ENCODE assay signal across 8 cellular contexts in the genomic region with DNA sequence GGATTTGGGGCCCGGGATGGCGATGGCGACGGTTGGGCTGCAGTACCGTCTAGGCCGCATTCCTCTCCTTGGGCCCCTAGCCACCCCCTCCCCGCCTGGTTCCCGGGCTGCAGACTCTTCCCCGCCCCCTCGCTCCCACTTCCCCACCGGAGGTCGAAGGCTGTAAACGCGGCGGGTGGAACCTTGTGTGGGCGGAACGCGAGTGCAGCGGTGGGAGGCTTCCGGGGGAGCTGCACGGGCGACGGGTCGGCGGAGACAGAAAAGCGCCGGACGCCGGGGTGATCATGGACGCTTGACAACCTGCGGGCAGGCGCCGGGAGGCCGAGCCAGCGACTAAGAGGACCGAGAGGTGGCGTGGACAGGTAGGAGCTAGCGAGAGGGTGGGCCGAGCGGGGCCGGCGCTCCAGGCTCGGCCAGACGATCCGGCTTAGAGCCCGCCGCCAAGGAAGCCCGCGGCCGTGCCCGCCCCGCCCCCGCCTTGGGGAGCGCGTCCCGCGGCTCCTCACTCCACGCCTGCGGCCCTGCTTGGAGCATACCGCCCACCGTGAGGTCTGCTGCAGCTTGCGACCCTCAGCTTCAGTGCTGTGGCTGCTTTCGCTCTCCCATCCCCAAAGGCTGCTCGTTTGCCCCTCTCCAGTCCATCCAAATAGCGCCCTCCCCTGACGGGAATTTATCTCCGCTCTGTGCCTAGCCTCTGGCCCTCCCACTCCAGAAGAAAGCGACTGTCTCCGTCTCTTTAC. TPM values are rescaled to one million over a fixed set of nuclear protein-coding genes. Genes with fewer than 3 reads are reported as not detected.
DNase-seq lines count a peak whose midpoint lies in the region; ATAC-seq, FAIRE-seq and TF ChIP-seq lines count a peak whose summit lies in the region.

A gene (plus strand): TSS at position 269 of the 740 bp plus-strand sequence. CDS start 2,126 bp downstream, outside the sequence.

- peak within 1 kb of the TSS; percentile 76 for H3K27ac ChIP-seq in HepG2 (ENCODE audit: extremely low read length, insufficient read depth, low read length)

- no TSS peak for BruUV-seq in HepG2 (replicated peaks; lab: Mats Ljungman, UMichigan)

- H3K4me3 ChIP-seq in HepG2 (replicated peaks in 1 of 3; ENCODE audit: insufficient read depth in 1 of 3, low read depth in 2 of 3, low read length in 3 of 3): peak within 1 kb of the TSS; percentile 84 to 96 (median 94)

- DNase-seq in Ammon's horn (ENCODE audit: low spot score) (peak; percentile 76), GM19238 (ENCODE audit: insufficient read length, low spot score) (peak; percentile 76), NCI-H69 (lab: John Stamatoyannopoulos, UW) (peak; percentile 88), dermis blood vessel endothelial cell (peak; percentile 91), HepG2 (ENCODE audit: low spot score) (peak; percentile 84)
- peak; percentile 70 to 84 for DNase-seq in activated CD4-positive, alpha-beta T cell treated with anti-CD3 and anti-CD28 coated beads, Interleukin-2, amount 50 U/mL, for 24 hours (ENCODE audit: low read depth in 1 of 2, low spot score in 1 of 2)
- peak; percentile 84 for DNase-seq in stimulated activated CD4-positive, alpha-beta T cell treated with anti-CD3 and anti-CD28 coated beads, Interleukin-4, amount 100 ng/mL, for 1 hour

- intact Hi-C loops in HepG2 (cut with micrococcal nuclease; ENCODE audit: unreplicated experiment): loop anchor here (2.0 to 5.0 kb wide), 2 partner anchors 110 to 766 kb away; a partner anchor contains a TSS

- WGBS in HepG2 (ENCODE audit: low lambda C conversion rate): under 1% methylated on average over 44 of the region's 69 CpGs

- ATAC-seq in HG03442 (IDR thresholded peaks at IDR 0.05; ENCODE audit: unreplicated experiment) (peak; percentile 61), HepG2 (peak; percentile 84)

- FAIRE-seq in HepG2 (lab: Jason Lieb, UNC): peak; percentile 4

- in situ Hi-C loops in HepG2 (cut with HindIII; ENCODE audit: extremely low pct_ligation_motif_present, low pct_unique_long_range_greater_than_20kb): no loop called here

- TF ChIP-seq CTCF in HepG2 (CRISPR knock-in tag; IDR thresholded peaks at IDR 0.05): peak; percentile 85

- CTCF ChIA-PET in HepG2 (lab: Yijun Ruan, JAX; ENCODE audit: low intra/inter-chr PET ratio, low total read pairs): no interaction called here

- H3K27me3 ChIP-seq in HepG2 (ENCODE audit: control insufficient read depth in 1 of 2, insufficient read depth in 2 of 2, low read length in 2 of 2): no peaks in the 10 kb centered on the region; a peak in 1 of 5 replicates

- TF ChIP-seq RAD21 in HepG2 (CRISPR knock-in tag; IDR thresholded peaks at IDR 0.05): peak; percentile 76

- POLR2A ChIA-PET in HepG2 (lab: Yijun Ruan, JAX): interaction anchor here (1.0 to 1.7 kb wide), 4 partner anchors 10 to 113 kb away, joined by 3 to 15 read pairs (median 4); a partner anchor contains a TSS

- H3K4me1 ChIP-seq in HepG2 (ENCODE audit: insufficient read depth, low read length): peaks cover 68% of the 10 kb centered on the region

- H2AFZ ChIP-seq in HepG2 (ENCODE audit: low read length): peak within 1 kb of the TSS; percentile 73

- no peaks in the 10 kb centered on the region for H3K9me3 ChIP-seq in HepG2 (ENCODE audit: low read length)

- peak; percentile 64 to 80 for TF ChIP-seq POLR2A in HepG2 (IDR thresholded peaks at IDR 0.05; ENCODE audit: insufficient read depth in 1 of 2, low read depth in 2 of 2, low read length in 2 of 2)

- H4K20me1 ChIP-seq in HepG2 (ENCODE audit: insufficient read depth, low read length): no peaks in the 10 kb centered on the region

- H3K79me2 ChIP-seq in HepG2 (ENCODE audit: insufficient read depth, low read length): peaks cover 57% of the 10 kb centered on the region

- peak within 1 kb of the TSS; percentile 83 for H3K9ac ChIP-seq in HepG2 (ENCODE audit: insufficient read depth, low read depth, low read length)

- H3K36me3 ChIP-seq in HepG2 (replicated peaks in 1 of 2; ENCODE audit: control insufficient read depth in 1 of 2, insufficient read depth in 2 of 2, low read length in 2 of 2): peaks cover 2 to 18% of the 10 kb centered on the region in 2 experiments; a peak in 4 of 5 replicates

- TF ChIP-seq EP300 in HepG2 (IDR thresholded peaks at IDR 0.05; ENCODE audit: low read depth in 2 of 2, low read length in 2 of 2): peak; percentile 35 to 72; a peak in 2 of 4 replicates
- TF ChIP-seq EP300 in HepG2 (CRISPR knock-in tag; IDR thresholded peaks at IDR 0.05; ENCODE audit: borderline replicate concordance): no peak; the same call in 1 of the 2 replicates

- H3K4me2 ChIP-seq in HepG2 (ENCODE audit: low read depth, low read length): peak within 1 kb of the TSS; percentile 91

TF ChIP-seq in HepG2, 621 proteins besides CTCF, POLR2A, EP300 and RAD21 (continues in another document):
- TF ChIP-seq ZNF569 (CRISPR knock-in tag; IDR thresholded peaks at IDR 0.05; ENCODE audit: borderline replicate concordance) (peak; percentile 98; the same call in 1 of the 2 replicates), YEATS4 (CRISPR knock-in tag; IDR thresholded peaks at IDR 0.05; ENCODE audit: borderline replicate concordance) (peak; percentile 99), SAP130 (CRISPR knock-in tag; IDR thresholded peaks at IDR 0.05; ENCODE audit: low read depth) (peak; percentile 97), PCBP2 (optimal IDR thresholded peaks at IDR 0.05; ENCODE audit: low read depth, low read length, poor library complexity, severe bottlenecking) (no peak), CAMTA2 (CRISPR knock-in tag; IDR thresholded peaks at IDR 0.05; ENCODE audit: borderline replicate concordance) (peak; percentile 86; the same call in 1 of the 2 replicates), ZNF616 (CRISPR knock-in tag; IDR thresholded peaks at IDR 0.05; ENCODE audit: low read depth) (peak; percentile 85)
- TF ChIP-seq, protein P1, sequence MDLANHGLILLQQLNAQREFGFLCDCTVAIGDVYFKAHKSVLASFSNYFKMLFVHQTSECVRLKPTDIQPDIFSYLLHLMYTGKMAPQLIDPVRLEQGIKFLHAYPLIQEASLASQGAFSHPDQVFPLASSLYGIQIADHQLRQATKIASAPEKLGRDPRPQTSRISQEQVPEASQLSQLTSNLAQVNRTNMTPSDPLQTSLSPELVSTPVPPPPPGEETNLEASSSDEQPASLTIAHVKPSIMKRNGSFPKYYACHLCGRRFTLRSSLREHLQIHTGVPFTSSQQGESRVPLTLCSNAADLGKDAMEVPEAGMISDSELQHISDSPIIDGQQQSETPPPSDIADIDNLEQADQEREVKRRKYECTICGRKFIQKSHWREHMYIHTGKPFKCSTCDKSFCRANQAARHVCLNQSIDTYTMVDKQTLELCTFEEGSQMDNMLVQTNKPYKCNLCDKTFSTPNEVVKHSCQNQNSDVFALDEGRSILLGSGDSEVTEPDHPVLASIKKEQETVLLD (CRISPR knock-in tag; IDR thresholded peaks at IDR 0.05; ENCODE audit: low read depth): peak; percentile 92

RNA-seq across cellular contexts. Expression of the gene that starts here (rescaled TPM):
- total RNA-seq in dermis blood vessel endothelial cell (16.7 and 18.6 TPM in 2 replicates), HepG2 (2016; rRNA removed; fragmentation: Illumina TruSeq; extraction: Trizol) (29.6 and 30.6 TPM in 2 replicates)
- 8.2 and 10.8 TPM in 2 replicates for total RNA-seq in HepG2 (2016; cell fraction: cytosol; rRNA removed; fragmentation: Illumina TruSeq; extraction: Trizol; ENCODE audit: low read depth)
- total RNA-seq in HepG2 (2016; cell fraction: insoluble cytoplasmic fraction; rRNA removed; fragmentation: Illumina TruSeq; extraction: Trizol): 25.8 and 30.4 TPM in 2 replicates
- total RNA-seq in HepG2 (2016; cell fraction: membrane; rRNA removed; fragmentation: Illumina TruSeq; extraction: Trizol): 26.0 and 26.7 TPM in 2 replicates
- total RNA-seq in HepG2 (2016; cell fraction: nucleus; rRNA removed; fragmentation: Illumina TruSeq; extraction: Trizol): 26.3 and 29.8 TPM in 2 replicates
- 62.0 and 62.7 TPM in 2 replicates for polyA plus RNA-seq in HepG2 (2011; rRNA removed)
- 37.7 and 44.7 TPM in 2 replicates for polyA plus RNA-seq in HepG2 (2011; cell fraction: cytosol; rRNA removed)
- polyA plus RNA-seq in HepG2 (2011; cell fraction: nucleus; rRNA removed): 112 and 113 TPM in 2 replicates
- 38.0 and 40.1 TPM in 2 replicates for polyA plus RNA-seq in HepG2 (2012)
- polyA plus RNA-seq in HepG2 (2016; cell fraction: cytosol; fragmentation: Illumina TruSeq; extraction: Trizol; ENCODE audit: low read depth): 16.6 and 22.8 TPM in 2 replicates
- polyA plus RNA-seq in HepG2 (2016; cell fraction: insoluble cytoplasmic fraction; fragmentation: Illumina TruSeq; extraction: Trizol; ENCODE audit: low read depth): 54.5 and 68.8 TPM in 2 replicates
- polyA plus RNA-seq in HepG2 (2016; cell fraction: membrane; fragmentation: Illumina TruSeq; extraction: Trizol; ENCODE audit: low read depth): 39.5 TPM in 2 replicates
- polyA plus RNA-seq in HepG2 (2016; cell fraction: nucleus; fragmentation: Illumina TruSeq; extraction: Trizol; ENCODE audit: insufficient read depth, low read depth): 78.7 and 82.0 TPM in 2 replicates
- polyA minus RNA-seq in HepG2 (2011; rRNA and poly(A)+ RNA removed; ENCODE audit: low replicate concordance): 28.5 and 45.4 TPM in 2 replicates
- 16.2 and 17.6 TPM in 2 replicates for polyA minus RNA-seq in HepG2 (2011; cell fraction: cytosol; rRNA and poly(A)+ RNA removed)
- polyA minus RNA-seq in HepG2 (2011; cell fraction: nucleus; rRNA and poly(A)+ RNA removed): 49.6 and 57.6 TPM in 2 replicates

Comparison
In these comparisons a context has a peak if more than half of its experiments do, and no peak if none do; other contexts are left out.
1. Peak in every context shown above with its lines: DNase-seq, ATAC-seq, H3K4me3 ChIP-seq and H3K27ac ChIP-seq.